In the genomic region with DNA sequence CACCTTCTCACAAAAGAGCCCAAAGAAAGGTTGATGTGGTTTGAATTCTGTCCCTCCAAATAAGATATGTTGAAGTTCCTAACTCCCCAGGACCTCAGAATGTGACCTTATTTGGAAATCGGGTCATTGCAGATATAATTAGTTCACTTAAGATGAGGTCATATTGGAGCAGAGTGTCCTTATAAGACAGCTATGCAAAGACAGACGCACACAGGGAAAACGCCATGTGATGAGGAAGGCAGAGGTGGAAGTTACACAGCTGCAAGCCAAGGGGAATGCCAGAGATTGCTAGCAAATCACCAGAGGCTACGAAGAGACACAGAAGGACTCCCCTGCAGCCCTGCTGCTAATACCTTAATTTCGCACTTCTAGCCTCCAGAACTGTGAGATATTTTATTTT, we compare ENCODE assay signal across 14 cellular contexts. TPM values are rescaled to one million over a fixed set of nuclear protein-coding genes. Genes with fewer than 3 reads are reported as not detected.
DNase-seq lines count a peak whose midpoint lies in the region; ATAC-seq, FAIRE-seq and TF ChIP-seq lines count a peak whose summit lies in the region.
"Had no signal": no experiment of that assay in that cellular context is flagged by ENCODE, and none has a peak within 500 bp of the region (broad histone marks: within the 10 kb centered on the region; RNA-seq: fewer than 3 reads in every experiment).

No MANE protein-coding gene starts in this region.

- DNase-seq in CD1c-positive myeloid dendritic cell (ENCODE audit: extremely low spot score) (peak; percentile 73), NCI-H510A (lab: John Stamatoyannopoulos, UW) (peak; percentile 8), fibroblast of pulmonary artery (ENCODE audit: low read depth) (peak; percentile 63), HT-29 (ENCODE audit: low spot score) (no peak), lower leg skin (ENCODE audit: low spot score in 2 of 2) (no peak), H54 (ENCODE audit: insufficient read length, low spot score) (no peak)
- DNase-seq: activated CD4-positive, alpha-beta T cell treated with anti-CD3 and anti-CD28 coated beads for 1 hour; kidney had no signal

- H3K4me1 ChIP-seq in rectal smooth muscle tissue (ENCODE audit: control insufficient read depth, insufficient read depth, low read length) = peaks cover 4% of the 10 kb centered on the region
- H3K4me1 ChIP-seq: breast epithelium had no signal

- no peak for FAIRE-seq in H54 (lab: Jason Lieb, UNC)
- FAIRE-seq: kidney had no signal

- H3K4me3 ChIP-seq in fibroblast of pulmonary artery (replicated peaks; ENCODE audit: low read depth, low read length) = no peak overlapping the region
- H3K4me3 ChIP-seq in rectal smooth muscle tissue (ENCODE audit: low read length) = peak overlapping the region; percentile 24
- no peak overlapping the region for H3K4me3 ChIP-seq in lower leg skin (ENCODE audit: low read depth, poor library complexity, severe bottlenecking)
- H3K4me3 ChIP-seq: BLaER1 treated with 17β-estradiol and CSF1 and Interleukin-3, amounts not matched to agents 10 nM and 100 nM; breast epithelium; HAP-1 had no signal

- no peak for ATAC-seq in HG02623 (IDR thresholded peaks at IDR 0.05; ENCODE audit: unreplicated experiment)

- intact Hi-C loops in lower leg skin (cut with DNase I; ENCODE audit: low total_unique reads) = no loop called here

- WGBS in lower leg skin, 2 donors = 52 to 60% methylated on average over 5 of the region's 5 CpGs

- no peak overlapping the region for H3K9ac ChIP-seq in rectal smooth muscle tissue (ENCODE audit: low read length)
- H3K9ac ChIP-seq: BLaER1 treated with 17β-estradiol and CSF1 and Interleukin-3, amounts not matched to agents 10 nM and 100 nM; KMS-11 had no signal

- TF ChIP-seq POLR2A in lower leg skin (IDR thresholded peaks at IDR 0.05) (no peak), H54 (IDR thresholded peaks at IDR 0.05; ENCODE audit: low read depth, low read length) (no peak)

- H3K36me3 ChIP-seq in rectal smooth muscle tissue (ENCODE audit: control insufficient read depth, insufficient read depth, low read length) = no peaks in the 10 kb centered on the region
- H3K36me3 ChIP-seq: BLaER1 treated with 17β-estradiol and CSF1 and Interleukin-3, amounts not matched to agents 10 nM and 100 nM; breast epithelium; HAP-1 had no signal

- no peaks in the 10 kb centered on the region for H3K27me3 ChIP-seq in rectal smooth muscle tissue (ENCODE audit: control insufficient read depth, insufficient read depth, low read length)
- H3K27me3 ChIP-seq: BLaER1 treated with 17β-estradiol and CSF1 and Interleukin-3, amounts not matched to agents 10 nM and 100 nM; breast epithelium had no signal

- H3K27ac ChIP-seq in rectal smooth muscle tissue (ENCODE audit: low read depth, low read length) = peak overlapping the region; percentile 89
- H3K27ac ChIP-seq: BLaER1 treated with 17β-estradiol and CSF1 and Interleukin-3, amounts not matched to agents 10 nM and 100 nM; KMS-11 had no signal

- no peak for TF ChIP-seq CTCF in fibroblast of pulmonary artery (IDR thresholded peaks at IDR 0.05; ENCODE audit: low read length, missing control alignments)
- TF ChIP-seq CTCF in lower leg skin (IDR thresholded peaks at IDR 0.05) = no peak

RNA-seq across cellular contexts. Expression of a gene that starts 5.2 kb away (rescaled TPM):
- 10.3 and 13.5 TPM in 2 replicates for total RNA-seq in HT-29 (2014; rRNA removed; shearing (Covaris generic))
- total RNA-seq in lower leg skin = 10 to 100 TPM; 11.4 to 13.2 (median 12.2) TPM

RNA-seq across cellular contexts. Expression of a gene that starts 55.6 kb away (rescaled TPM):
- total RNA-seq in HT-29 (2014; rRNA removed; shearing (Covaris generic)) = 31.5 and 33.5 TPM in 2 replicates
- 10 to 100 TPM; 21.9 to 31.6 (median 26.9) TPM for total RNA-seq in lower leg skin

Comparison
In these comparisons a context has a peak if more than half of its experiments do, and no peak if none do; other contexts are left out.
1. DNase-seq: peak in CD1c-positive myeloid dendritic cell (single experiment), NCI-H510A (single experiment) and fibroblast of pulmonary artery (single experiment); none in HT-29 (single experiment), lower leg skin (0 of 2) and H54 (single experiment).